In genomic region chr7:87465534-87465880, GRCh38 we compare ENCODE assay signal across 8 cellular contexts. TPM values are rescaled to one million over a fixed set of nuclear protein-coding genes. Genes with fewer than 3 reads are reported as not detected.
DNase-seq lines count a peak whose midpoint lies in the region; ATAC-seq and TF ChIP-seq lines count a peak whose summit lies in the region.
"Not testable (repeated sequence)": the region's sequence is repeated elsewhere in the genome, so short reads cannot be mapped to it uniquely, and the experiment has no call there.
"Had no signal": no experiment of that assay in that cellular context is flagged by ENCODE, and none has a peak within 500 bp of the region (broad histone marks: within the 10 kb centered on the region; RNA-seq: fewer than 3 reads in every experiment).

No MANE protein-coding gene starts in this region.

- H3K9me3 Mint-ChIP-seq in Caco-2 (ENCODE audit: unreplicated experiment); stimulated activated memory B cell treated with anti-CD40 and anti-IgM and Interleukin-4, amounts not matched to agents 10 μg/mL and 1 μg/mL and 100 μg/mL, for 72 hours: not testable (repeated sequence)
- H3K9me3 Mint-ChIP-seq in H9 (peaks cover 21 to 26% of the 10 kb centered on the region in 2 experiments), endodermal cell (peaks cover 34% of the 10 kb centered on the region), nephron progenitor cell (peaks cover 57% of the 10 kb centered on the region)

- intact Hi-C loops in Caco-2 (cut with micrococcal nuclease; ENCODE audit: unreplicated experiment); PC-3 (cut with micrococcal nuclease): not testable (repeated sequence)

- not testable (repeated sequence) for H3K14ac ChIP-seq in H9 (ENCODE audit: insufficient read depth, low read length)

- H3K79me2 ChIP-seq in H9 (ENCODE audit: insufficient read depth, low read length); PC-3 (ENCODE audit: low read length): not testable (repeated sequence)

- not testable (repeated sequence) for H3K4ac ChIP-seq in H9 (ENCODE audit: low read depth, low read length)

- H4K20me1 ChIP-seq in H9 (ENCODE audit: control insufficient read depth, insufficient read depth, insufficient read length); PC-3 (ENCODE audit: low read length): not testable (repeated sequence)

- H4K8ac ChIP-seq in H9 (replicated peaks; ENCODE audit: insufficient read length, low read depth, low read length) = not testable (repeated sequence)

- CTCF ChIA-PET in Caco-2 (lab: Charles Lee); PC-3 (lab: Charles Lee): not testable (repeated sequence)

- H3K4me1 ChIP-seq in Caco-2; H9 (ENCODE audit: insufficient read depth, low read length); PC-3 (ENCODE audit: insufficient read depth, low read length); endodermal cell (ENCODE audit: control insufficient read depth, insufficient read depth, low read length): not testable (repeated sequence)
- H3K4me1 ChIP-seq in iPS-20b (ENCODE audit: insufficient read depth, low read length) = peaks cover 10% of the 10 kb centered on the region; the same call in 1 of the 2 replicates

- TF ChIP-seq CTCF in Caco-2 (IDR thresholded peaks at IDR 0.05; ENCODE audit: insufficient read depth in 1 of 2, low read depth in 1 of 2, low read length in 1 of 2, severe bottlenecking in 1 of 2, unreplicated experiment in 1 of 2); H9 (conservative IDR thresholded peaks at IDR 0.05); PC-3 (conservative IDR thresholded peaks at IDR 0.05; ENCODE audit: low read depth, low read length); nephron progenitor cell (IDR thresholded peaks at IDR 0.05): not testable (repeated sequence)
- TF ChIP-seq CTCF in endodermal cell (conservative IDR thresholded peaks at IDR 0.05) = peak; percentile 23

- not testable (repeated sequence) for H2BK12ac ChIP-seq in H9 (ENCODE audit: insufficient read length, low read depth, low read length)

- not testable (repeated sequence) for H3K4me1 Mint-ChIP-seq in Caco-2 (ENCODE audit: low read depth, unreplicated experiment)
- H3K4me1 Mint-ChIP-seq in H9 (peaks cover 18 to 19% of the 10 kb centered on the region in 2 experiments), endodermal cell (peaks cover 16% of the 10 kb centered on the region), nephron progenitor cell (peaks cover 24% of the 10 kb centered on the region)
- peaks cover 34% of the 10 kb centered on the region for H3K4me1 Mint-ChIP-seq in stimulated activated memory B cell treated with anti-CD40 and anti-IgM and Interleukin-4, amounts not matched to agents 10 μg/mL and 1 μg/mL and 100 μg/mL, for 72 hours

- H3T11ph ChIP-seq in H9 (ENCODE audit: low read length) = not testable (repeated sequence)

- H3F3A ChIP-seq in PC-3 (ENCODE audit: low read length, unreplicated experiment) = not testable (repeated sequence)

- not testable (repeated sequence) for H3K27ac Mint-ChIP-seq in Caco-2 (ENCODE audit: unreplicated experiment); endodermal cell
- H3K27ac Mint-ChIP-seq in H9 (peak overlapping the region in 2 of 3 experiments; percentile 44 to 83; a peak in 2 of 7 replicates), nephron progenitor cell (peak overlapping the region; percentile 88)
- peak overlapping the region; percentile 32 for H3K27ac Mint-ChIP-seq in stimulated activated memory B cell treated with anti-CD40 and anti-IgM and Interleukin-4, amounts not matched to agents 10 μg/mL and 1 μg/mL and 100 μg/mL, for 72 hours

- POLR2A ChIA-PET in Caco-2 (lab: Charles Lee); PC-3 (lab: Charles Lee; ENCODE audit: unreplicated experiment): not testable (repeated sequence)

- H3K4me3 Mint-ChIP-seq in Caco-2 (ENCODE audit: unreplicated experiment) = peak overlapping the region; percentile 58
- peak overlapping the region; percentile 63 to 65; a peak in 2 of 5 replicates for H3K4me3 Mint-ChIP-seq in H9
- peak overlapping the region; percentile 58 for H3K4me3 Mint-ChIP-seq in endodermal cell
- not testable (repeated sequence) for H3K4me3 Mint-ChIP-seq in nephron progenitor cell; stimulated activated memory B cell treated with anti-CD40 and anti-IgM and Interleukin-4, amounts not matched to agents 10 μg/mL and 1 μg/mL and 100 μg/mL, for 72 hours

- H3K4me2 ChIP-seq in H9 (ENCODE audit: insufficient read depth, insufficient read length, low read length) = not testable (repeated sequence)
- H3K4me2 ChIP-seq in PC-3 (ENCODE audit: low read length) = peak overlapping the region; percentile 88

- not testable (repeated sequence) for DNase-seq in Caco-2, H9, PC-3, endodermal cell, nephron progenitor cell

- not testable (repeated sequence) for H3K18ac ChIP-seq in H9 (ENCODE audit: insufficient read length, low read depth, low read length)

- not testable (repeated sequence) for H3K27me3 ChIP-seq in Caco-2 (replicated peaks; ENCODE audit: control insufficient read depth, insufficient read depth, low read length); H9 (ENCODE audit: insufficient read depth, low read length); PC-3 (ENCODE audit: low read length); endodermal cell (ENCODE audit: control insufficient read depth, insufficient read depth, low read length, poor library complexity, severe bottlenecking); iPS-20b (ENCODE audit: insufficient read depth, low read length)

- not testable (repeated sequence) for H2BK20ac ChIP-seq in H9 (ENCODE audit: low read depth, low read length, poor library complexity, severe bottlenecking)

- not testable (repeated sequence) for H4K5ac ChIP-seq in H9 (ENCODE audit: insufficient read length, low read depth, low read length)

- not testable (repeated sequence) for H3K36me3 Mint-ChIP-seq in Caco-2 (ENCODE audit: insufficient read depth, unreplicated experiment); endodermal cell (ENCODE audit: low read depth)
- H3K36me3 Mint-ChIP-seq in H9 (ENCODE audit: insufficient read depth in 1 of 3, low read depth in 3 of 3) (peaks cover 9 to 28% (median 20%) of the 10 kb centered on the region in 3 experiments), nephron progenitor cell (ENCODE audit: low read depth) (peaks cover 72% of the 10 kb centered on the region)
- peaks cover 41% of the 10 kb centered on the region for H3K36me3 Mint-ChIP-seq in stimulated activated memory B cell treated with anti-CD40 and anti-IgM and Interleukin-4, amounts not matched to agents 10 μg/mL and 1 μg/mL and 100 μg/mL, for 72 hours

- not testable (repeated sequence) for ATAC-seq in PC-3; stimulated activated memory B cell treated with anti-CD40 and anti-IgM and Interleukin-4, amounts not matched to agents 10 μg/mL and 1 μg/mL and 100 μg/mL, for 72 hours

- not testable (repeated sequence) for H3K27me3 Mint-ChIP-seq in Caco-2 (ENCODE audit: insufficient read depth, unreplicated experiment); H9 (ENCODE audit: low read depth); nephron progenitor cell (ENCODE audit: low read depth, poor library complexity); stimulated activated memory B cell treated with anti-CD40 and anti-IgM and Interleukin-4, amounts not matched to agents 10 μg/mL and 1 μg/mL and 100 μg/mL, for 72 hours
- H3K27me3 Mint-ChIP-seq in endodermal cell (ENCODE audit: insufficient read depth) = peaks cover 20% of the 10 kb centered on the region

- not testable (repeated sequence) for H3K9me3 ChIP-seq in Caco-2; H9 (ENCODE audit: control insufficient read depth, low read depth, low read length); PC-3 (ENCODE audit: low read length); endodermal cell (ENCODE audit: control insufficient read depth, low read length); iPS-20b (ENCODE audit: insufficient read depth, low read depth, low read length)

- H2BK5ac ChIP-seq in H9 (ENCODE audit: insufficient read length, low read length) = not testable (repeated sequence)

- WGBS in H9 (ENCODE audit: extremely low coverage, insufficient read length, low lambda C conversion rate) = no CpG with 5 or more reads among the region's 7 CpGs
- WGBS in endodermal cell (ENCODE audit: insufficient coverage in 1 of 2, insufficient read length in 1 of 2), 2 experiments = 64 to 82% methylated on average over 3 to 7 of the region's 7 CpGs

- H3K23me2 ChIP-seq in H9 (ENCODE audit: insufficient read length, low read depth, low read length, poor library complexity, severe bottlenecking) = not testable (repeated sequence)

- not testable (repeated sequence) for BruUV-seq in Caco-2 (replicated peaks; lab: Mats Ljungman, UMichigan); PC-3 (replicated peaks; lab: Mats Ljungman, UMichigan)

- not testable (repeated sequence) for H2AK5ac ChIP-seq in H9 (ENCODE audit: insufficient read length, low read length)

- H2BK15ac ChIP-seq in H9 (ENCODE audit: low read depth, low read length) = not testable (repeated sequence)

- H3K36me3 ChIP-seq in Caco-2 (ENCODE audit: control insufficient read depth, insufficient read depth, low read length); PC-3 (ENCODE audit: low read depth, low read length); endodermal cell (ENCODE audit: control insufficient read depth, insufficient read depth, low read length); iPS-20b (ENCODE audit: insufficient read depth, low read depth, low read length): not testable (repeated sequence)

- not testable (repeated sequence) for H4K91ac ChIP-seq in H9 (ENCODE audit: insufficient read length, low read depth, low read length)

- H3K23ac ChIP-seq in H9 (ENCODE audit: insufficient read length, low read depth, low read length) = not testable (repeated sequence)

- H2BK120ac ChIP-seq in H9 (ENCODE audit: low read depth, low read length, poor library complexity, severe bottlenecking) = not testable (repeated sequence)

- not testable (repeated sequence) for H3K79me1 ChIP-seq in H9 (ENCODE audit: insufficient read depth, low read depth, low read length, poor library complexity, severe bottlenecking)

- H3K27ac ChIP-seq in H9 (ENCODE audit: insufficient read length, low read depth, low read length); PC-3 (ENCODE audit: low read length); endodermal cell (ENCODE audit: low read depth, low read length); iPS-20b (ENCODE audit: low read length): not testable (repeated sequence)

- H3K4me3 ChIP-seq in Caco-2 (ENCODE audit: low read depth, low read length) = not testable (repeated sequence)
- H3K4me3 ChIP-seq in PC-3 (ENCODE audit: low read length) (peak overlapping the region; percentile 61; the same call in 1 of the 2 replicates), endodermal cell (ENCODE audit: low read length) (peak overlapping the region; percentile 73), iPS-20b (ENCODE audit: low read length) (0 out of 2 replicates have a peak overlapping the region, but pooled peaks have one; percentile 52)

- H3K56ac ChIP-seq in H9 (ENCODE audit: insufficient read length, low read depth, low read length) = not testable (repeated sequence)

- H2AFZ ChIP-seq in H9 (ENCODE audit: low read length) = not testable (repeated sequence)
- H2AFZ ChIP-seq in PC-3 (ENCODE audit: low read length) = peak overlapping the region; percentile 79; the same call in 1 of the 2 replicates

- not testable (repeated sequence) for H3K9ac ChIP-seq in H9 (ENCODE audit: extremely low read depth, insufficient read length, low read length); PC-3 (ENCODE audit: low read length); endodermal cell (ENCODE audit: extremely low read depth, low read length, poor library complexity, severe bottlenecking); iPS-20b (ENCODE audit: low read depth, low read length)

- H3K9me2 ChIP-seq in PC-3 (replicated peaks; ENCODE audit: low read length) = not testable (repeated sequence)

RNA-seq across cellular contexts. Expression of gene ABCB4, which starts 10.0 kb away (rescaled TPM):
- 0.18 and 0.21 TPM in 2 replicates for total RNA-seq in Caco-2 (2022)
- 0.20 and 0.26 TPM in 2 replicates for total RNA-seq in H9 (2021)
- total RNA-seq in PC-3 (2014; rRNA removed) = not detected in 2 replicates
- under 1 TPM; 0.60 to 0.77 TPM for total RNA-seq in endodermal cell
- 1.9 TPM for polyA plus RNA-seq in endodermal cell (2013, experiment 1 of 2)
- 1.9 TPM for polyA plus RNA-seq in endodermal cell (2013, experiment 2 of 2)
- total RNA-seq: IMR-90 had no signal
- polyA plus RNA-seq: IMR-90 had no signal
